In genomic region chr17:75876938-75877751, GRCh38 we compare ENCODE assay signal across 1 cellular context.
A peak's percentile ranks its signal among the peaks of the same experiment; 100 is the strongest.
TF ChIP-seq lines count a peak whose summit lies in the region.

No MANE protein-coding gene starts in this region.

TF ChIP-seq in liver, 16 proteins besides CTCF, POLR2A, EP300 and RAD21 (continued from another document):
- TF ChIP-seq MAX (IDR thresholded peaks at IDR 0.05), result peak; percentile 7
- TF ChIP-seq RXRA (IDR thresholded peaks at IDR 0.05), result peak in 1 of 2 donors; percentile 23
